ENCODE assay signal across 9 cellular contexts in genomic region chr3:124032881-124033359, GRCh38. TPM values are rescaled to one million over a fixed set of nuclear protein-coding genes. Genes with fewer than 3 reads are reported as not detected.
A peak's percentile ranks its signal among the peaks of the same experiment; 100 is the strongest.
DNase-seq lines count a peak whose midpoint lies in the region; ATAC-seq and TF ChIP-seq lines count a peak whose summit lies in the region.
"Had no signal": no experiment of that assay in that cellular context is flagged by ENCODE, and none has a peak within 500 bp of the region (broad histone marks: within the 10 kb centered on the region; RNA-seq: fewer than 3 reads in every experiment).

No MANE protein-coding gene starts in this region.

- peak; percentile 50 for TF ChIP-seq CTCF in HEK293 (tag by site-specific recombination; IDR thresholded peaks at IDR 0.05)
- TF ChIP-seq CTCF in adrenal gland (IDR thresholded peaks at IDR 0.05), result peak; percentile 43 to 73 (median 64)
- peak; percentile 80 for TF ChIP-seq CTCF in type B pancreatic cell (conservative IDR thresholded peaks at IDR 0.05)

- peaks cover 4% of the 10 kb centered on the region for H3K27me3 ChIP-seq in adrenal gland

- H3K4me3 Mint-ChIP-seq in type B pancreatic cell, result peak overlapping the region; percentile 93

- peaks cover 36% of the 10 kb centered on the region for H3K27me3 Mint-ChIP-seq in type B pancreatic cell

- H3K4me1 Mint-ChIP-seq in type B pancreatic cell (ENCODE audit: unreplicated experiment), result peaks cover 23% of the 10 kb centered on the region

- intact Hi-C loops in adrenal gland (cut with DNase I) (loop anchor here in 1 of 2 donors (5.0 kb wide), 1 partner anchor 44 kb away; no protein-coding TSS in a partner anchor), left cardiac atrium (cut with DNase I) (loop anchor here (5.0 kb wide), 1 partner anchor 249 kb away; no protein-coding TSS in a partner anchor), posterior cingulate gyrus (cut with DNase I) (loop anchor here (5.0 kb wide), 2 partner anchors 44 to 249 kb away; no protein-coding TSS in a partner anchor)

- H3K4me3 ChIP-seq in HEK293 (ENCODE audit: low read depth, low read length), result peak overlapping the region; percentile 79
- H3K4me3 ChIP-seq in adrenal gland, result peak overlapping the region; percentile 7 to 83 (median 36)

- H3K36me3 ChIP-seq in HEK293 (ENCODE audit: control insufficient read depth in 2 of 2, insufficient read depth in 1 of 2, low read length in 2 of 2) (no peaks in the 10 kb centered on the region), adrenal gland (replicated peaks in 1 of 2) (no peaks in the 10 kb centered on the region)

- H3K27ac Mint-ChIP-seq in type B pancreatic cell, result peak overlapping the region; percentile 87

- H3K9me3 Mint-ChIP-seq in type B pancreatic cell, result no peaks in the 10 kb centered on the region

- ATAC-seq in left cardiac atrium, result peak; percentile 94 to 95

- peaks cover 4% of the 10 kb centered on the region for H3K36me3 Mint-ChIP-seq in type B pancreatic cell

- WGBS in adrenal gland, 4 donors, result 0 to 1% (median 0%) methylated on average over 8 to 48 of the region's 48 CpGs

- TF ChIP-seq POLR2A in adrenal gland (IDR thresholded peaks at IDR 0.05), result peak in 1 of 2 donors; percentile 69

- peak overlapping the region; percentile 72 for H3K27ac ChIP-seq in HEK293 (ENCODE audit: extremely low read depth, low read depth, low read length)
- peak overlapping the region; percentile 82 to 96 (median 93) for H3K27ac ChIP-seq in adrenal gland

- CTCF ChIA-PET in HEK293 (lab: Yijun Ruan, JAX), result interaction anchor here (0.5 to 2.2 kb wide), 17 partner anchors 11 to 521 kb away, joined by 3 to 10 read pairs (median 3); no protein-coding TSS in a partner anchor

- H3K9me3 ChIP-seq in HEK293 (ENCODE audit: control insufficient read depth, insufficient read depth, low read depth, low read length) (no peaks in the 10 kb centered on the region), adrenal gland (replicated peaks in 1 of 3) (no peaks in the 10 kb centered on the region)

- H3K4me1 ChIP-seq in HEK293 (ENCODE audit: control insufficient read depth, insufficient read depth, low read length) (no peaks in the 10 kb centered on the region), adrenal gland (replicated peaks in 1 of 2) (peaks cover 0 to 15% of the 10 kb centered on the region in 2 donors)

- DNase-seq in Daoy (ENCODE audit: low read depth) (peak; percentile 96), NCI-H1048 (lab: John Stamatoyannopoulos, UW) (peak; percentile 56), SW480 (ENCODE audit: low spot score) (peak; percentile 80), adrenal gland (peak; percentile 85 to 93 (median 89)), left cardiac atrium (peak; percentile 85), posterior cingulate gyrus (peak; percentile 76 to 97 (median 84)), type B pancreatic cell (ENCODE audit: extremely low spot score, unreplicated experiment) (peak; percentile 93)

- POLR2A ChIA-PET in HEK293 (lab: Yijun Ruan, JAX), result interaction anchor here (0.6 to 1.3 kb wide), 5 partner anchors 72 to 526 kb away, joined by 3 to 4 read pairs (median 3); partner anchors contain the start of gene CCDC14

TF ChIP-seq in HEK293, 187 proteins besides CTCF, POLR2A, EP300 and RAD21 (continues in another document):
- TF ChIP-seq ZNF654 (tag by site-specific recombination; IDR thresholded peaks at IDR 0.05; ENCODE audit: low read depth) (no peak), ZBTB49 (tag by site-specific recombination; IDR thresholded peaks at IDR 0.05; ENCODE audit: low read depth) (no peak), WT1 (tag by site-specific recombination; IDR thresholded peaks at IDR 0.05) (0 out of 2 replicates have a peak, but pooled peaks have one; percentile 16), SP3 (tag by site-specific recombination; IDR thresholded peaks at IDR 0.05) (no peak), KLF8 (tag by site-specific recombination; IDR thresholded peaks at IDR 0.05) (no peak; the same call in 1 of the 2 replicates), ZBTB6 (tag by site-specific recombination; IDR thresholded peaks at IDR 0.05) (no peak), ZFP37 (tag by site-specific recombination; IDR thresholded peaks at IDR 0.05) (no peak), ZNF341 (tag by site-specific recombination; IDR thresholded peaks at IDR 0.05; ENCODE audit: low read depth) (no peak; the same call in 1 of the 2 replicates), ZNF48 (tag by site-specific recombination; IDR thresholded peaks at IDR 0.05) (no peak), TSHZ1 (tag by site-specific recombination; IDR thresholded peaks at IDR 0.05; ENCODE audit: borderline replicate concordance) (no peak), ZNF776 (tag by site-specific recombination; IDR thresholded peaks at IDR 0.05; ENCODE audit: borderline replicate concordance) (no peak), ZNF133 (tag by site-specific recombination; IDR thresholded peaks at IDR 0.05) (no peak), ZNF629 (tag by site-specific recombination; IDR thresholded peaks at IDR 0.05) (no peak), ZNF768 (tag by site-specific recombination; IDR thresholded peaks at IDR 0.05) (no peak), GLI4 (tag by site-specific recombination; IDR thresholded peaks at IDR 0.05) (no peak), ZNF169 (tag by site-specific recombination; IDR thresholded peaks at IDR 0.05) (no peak), GLIS1 (tag by site-specific recombination; IDR thresholded peaks at IDR 0.05) (peak; percentile 70), ZNF350 (tag by site-specific recombination; IDR thresholded peaks at IDR 0.05) (no peak), EGR2 (tag by site-specific recombination; IDR thresholded peaks at IDR 0.05; ENCODE audit: low read depth) (peak; percentile 31; the same call in 1 of the 2 replicates)

RNA-seq across cellular contexts. Expression of gene KALRN, which starts 0.2 kb away (rescaled TPM):
- total RNA-seq in Daoy (2014; rRNA removed; shearing (Covaris generic)), result 2.5 and 6.7 TPM in 2 replicates
- total RNA-seq in adrenal gland, result 10 to 100 TPM; 26.6 to 96.3 (median 51.4) TPM
- 10 to 100 TPM; 12.7 to 44.2 (median 15.3) TPM for polyA plus RNA-seq in adrenal gland
- total RNA-seq in left cardiac atrium, result 10 to 100 TPM; 28.0 to 40.5 TPM
- 36.4 and 57.0 TPM in 2 replicates for total RNA-seq in type B pancreatic cell (ENCODE audit: low replicate concordance)

RNA-seq across cellular contexts. Expression of gene ROPN1, which starts 41.0 kb away (rescaled TPM):
- total RNA-seq in Daoy (2014; rRNA removed; shearing (Covaris generic)), result not detected in 2 replicates
- total RNA-seq in adrenal gland (not detected), left cardiac atrium (under 1 TPM in 1 of 2 donors, not detected in 1; 0.29 TPM), type B pancreatic cell (ENCODE audit: low replicate concordance) (not detected in 2 replicates)
- polyA plus RNA-seq in adrenal gland, result not detected
- total RNA-seq: mononuclear cell had no signal

Comparison
In these comparisons a context has a peak if more than half of its experiments do, and no peak if none do; other contexts are left out.
1. Peak in every context shown above with its lines: DNase-seq, ATAC-seq, H3K4me3 ChIP-seq and H3K27ac ChIP-seq.